In the genomic region with DNA sequence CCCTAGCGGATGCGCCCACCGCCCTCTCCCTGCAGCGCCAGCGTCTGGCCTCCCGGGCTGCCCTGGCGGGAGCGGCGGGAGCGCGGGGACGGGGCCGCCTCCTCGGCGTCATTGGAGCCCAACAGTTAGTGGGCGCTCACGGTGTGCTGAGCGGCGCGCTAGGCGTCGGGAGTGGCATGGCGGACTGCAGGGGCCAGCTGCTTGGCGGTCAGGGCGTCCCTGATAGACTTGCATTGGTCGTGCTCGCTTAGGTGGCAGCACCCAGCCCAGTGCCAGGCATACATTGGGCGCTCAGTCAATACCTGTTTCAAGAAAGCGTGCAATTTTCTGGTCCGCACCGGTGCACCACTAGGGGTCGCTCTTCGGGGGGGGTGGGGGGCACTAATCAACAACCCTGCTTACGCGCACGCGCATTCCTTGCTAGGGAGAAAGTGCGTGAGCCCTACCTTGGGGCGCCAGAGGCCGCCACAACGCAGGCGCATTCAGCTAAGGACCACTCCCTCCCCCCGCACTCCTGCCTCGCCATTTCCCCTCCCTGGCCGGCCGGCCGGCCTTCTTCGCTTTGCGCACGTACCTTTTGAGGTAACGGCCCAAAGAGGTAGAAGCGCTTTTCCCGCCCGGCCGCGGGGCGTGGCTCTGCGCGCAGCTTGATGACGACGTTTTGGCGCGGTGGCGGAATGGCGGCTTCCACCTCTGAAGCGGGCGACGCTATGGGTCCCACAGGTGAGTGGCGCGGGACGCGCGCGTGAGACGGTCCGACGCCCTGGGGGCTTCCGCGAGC, we compare ENCODE assay signal across 8 cellular contexts. TPM values are rescaled to one million over a fixed set of nuclear protein-coding genes. Genes with fewer than 3 reads are reported as not detected.
DNase-seq lines count a peak whose midpoint lies in the region; ATAC-seq, FAIRE-seq and TF ChIP-seq lines count a peak whose summit lies in the region.

No MANE protein-coding gene starts in this region.

- TF ChIP-seq POLR2A in GM18951 (IDR thresholded peaks at IDR 0.05; ENCODE audit: extremely low read depth, insufficient read depth, insufficient read length): peak; percentile 52

- peaks cover 6 to 13% (median 6%) of the 10 kb centered on the region in 3 donors for H3K27me3 Mint-ChIP-seq in immature natural killer cell (ENCODE audit: low read depth in 3 of 3)

- no peaks in the 10 kb centered on the region for H3K9me3 Mint-ChIP-seq in immature natural killer cell

- TF ChIP-seq CTCF in AG10803 (conservative IDR thresholded peaks at IDR 0.05; ENCODE audit: low read length) (peak; percentile 63), WI38 (IDR thresholded peaks at IDR 0.05; ENCODE audit: low read depth, low read length) (peak; percentile 77), bronchial epithelial cell (IDR thresholded peaks at IDR 0.05; ENCODE audit: insufficient read depth, low read length, severe bottlenecking) (peak; percentile 81)

- H3K36me3 ChIP-seq in bronchial epithelial cell (ENCODE audit: control insufficient read depth, insufficient read depth, low read length): peaks cover 4% of the 10 kb centered on the region

- H3K36me3 Mint-ChIP-seq in immature natural killer cell: no peaks in the 10 kb centered on the region

- peak overlapping the region; percentile 93 to 97 (median 95) for H3K4me3 Mint-ChIP-seq in immature natural killer cell

- H3K27ac Mint-ChIP-seq in immature natural killer cell: peak overlapping the region; percentile 92 to 98 (median 95)

- ATAC-seq in HG03175 (IDR thresholded peaks at IDR 0.05; ENCODE audit: unreplicated experiment): peak; percentile 68

- H3K4me1 Mint-ChIP-seq in immature natural killer cell: peaks cover 34 to 36% of the 10 kb centered on the region in 2 donors

- FAIRE-seq in bronchial epithelial cell (lab: Jason Lieb, UNC): no peak

- peak; percentile 85 for DNase-seq in AG10803 (ENCODE audit: low read depth)
- peak; percentile 99 for DNase-seq in NCI-H2227 (lab: John Stamatoyannopoulos, UW; ENCODE audit: unreplicated experiment)
- DNase-seq in bronchial epithelial cell (ENCODE audit: low read depth): peak; percentile 93
- DNase-seq in immature natural killer cell: peak; percentile 88 to 94 (median 94)
- DNase-seq in smooth muscle cell of the brain vasculature (ENCODE audit: low read depth, low spot score): peak; percentile 72

- no peaks in the 10 kb centered on the region for H3K27me3 ChIP-seq in bronchial epithelial cell (ENCODE audit: control insufficient read depth, insufficient read depth, low read length)

- H3K4me3 ChIP-seq in AG10803 (ENCODE audit: low read length): peak overlapping the region; percentile 87
- H3K4me3 ChIP-seq in WI38 (ENCODE audit: low read depth, low read length): peak overlapping the region; percentile 94
- peak overlapping the region; percentile 93 for H3K4me3 ChIP-seq in bronchial epithelial cell (ENCODE audit: low read depth, low read length)

- in situ Hi-C loops in GM18951 (cut with MboI; ENCODE audit: low sequenced_read_pairs, unreplicated experiment): no loop called here

RNA-seq across cellular contexts. Expression of gene MZT2A, which starts 0.4 kb away (rescaled TPM):
- total RNA-seq in bronchial epithelial cell: 171 and 207 TPM in 2 replicates
- 100 to 1,000 TPM in 2 of 3 donors, 10 to 100 TPM in 1; 57.2 to 129 (median 112) TPM for polyA plus RNA-seq in immature natural killer cell

RNA-seq across cellular contexts. Expression of gene TUBA3D, which starts 16.7 kb away (rescaled TPM):
- not detected in 2 replicates for total RNA-seq in bronchial epithelial cell
- polyA plus RNA-seq in immature natural killer cell: not detected

RNA-seq across cellular contexts. Expression of gene CCDC74A, which starts 35.1 kb away (rescaled TPM):
- 2.9 and 3.2 TPM in 2 replicates for total RNA-seq in bronchial epithelial cell
- polyA plus RNA-seq in immature natural killer cell: under 1 TPM in 2 of 3 donors, not detected in 1; 0.37 to 0.82 TPM

Comparison
In these comparisons a context has a peak if more than half of its experiments do, and no peak if none do; other contexts are left out.
1. Peak in every context shown above with its lines: DNase-seq, ATAC-seq and H3K4me3 ChIP-seq.